In genomic region chr11:93784935-93785360, GRCh38 we compare ENCODE assay signal across 8 cellular contexts. TPM values are rescaled to one million over a fixed set of nuclear protein-coding genes. Genes with fewer than 3 reads are reported as not detected.
DNase-seq lines count a peak whose midpoint lies in the region; ATAC-seq, FAIRE-seq and TF ChIP-seq lines count a peak whose summit lies in the region.

No MANE protein-coding gene starts in this region.

- ATAC-seq in GM18519 (IDR thresholded peaks at IDR 0.05; ENCODE audit: low FRiP score, unreplicated experiment), result peak; percentile 32
- peak; percentile 36 for ATAC-seq in HG02973 (IDR thresholded peaks at IDR 0.05; ENCODE audit: unreplicated experiment)

- intact Hi-C loops in esophagus muscularis mucosa (cut with DNase I), result loop anchor here (2.0 kb wide), 1 partner anchor 44 kb away; the partner anchor contains the start of genes C11orf54 and TAF1D

- no peaks in the 10 kb centered on the region for H3K27me3 ChIP-seq in ACC112 (ENCODE audit: insufficient read depth, low read length)
- no peaks in the 10 kb centered on the region for H3K27me3 ChIP-seq in Peyer's patch
- H3K27me3 ChIP-seq in esophagus muscularis mucosa, result no peaks in the 10 kb centered on the region
- H3K27me3 ChIP-seq in neuron (ENCODE audit: insufficient read depth, low read length), result no peaks in the 10 kb centered on the region

- H3K4me1 ChIP-seq in ACC112 (ENCODE audit: control insufficient read depth, insufficient read depth, low read length, unreplicated experiment), result peaks cover 20% of the 10 kb centered on the region
- peaks cover 0 to 28% (median 12%) of the 10 kb centered on the region in 4 donors for H3K4me1 ChIP-seq in Peyer's patch
- H3K4me1 ChIP-seq in esophagus muscularis mucosa, result peaks cover 29 to 39% (median 35%) of the 10 kb centered on the region in 4 donors
- H3K4me1 ChIP-seq in neuron (ENCODE audit: insufficient read depth, low read length), result peaks cover 17% of the 10 kb centered on the region

- TF ChIP-seq EP300 in esophagus muscularis mucosa (IDR thresholded peaks at IDR 0.05), result no peak

- TF ChIP-seq CTCF in Peyer's patch (IDR thresholded peaks at IDR 0.05), result no peak
- TF ChIP-seq CTCF in esophagus muscularis mucosa (IDR thresholded peaks at IDR 0.05), result no peak

- peaks cover 55% of the 10 kb centered on the region for H3K79me2 ChIP-seq in ACC112 (ENCODE audit: control insufficient read depth, insufficient read depth, low read length, unreplicated experiment)

- H3K36me3 ChIP-seq in ACC112 (ENCODE audit: insufficient read depth, low read length) (peaks cover 7% of the 10 kb centered on the region), Peyer's patch (peaks cover 0 to 23% (median 0%) of the 10 kb centered on the region in 3 donors), esophagus muscularis mucosa (peaks cover 4 to 22% (median 18%) of the 10 kb centered on the region in 4 donors), neuron (ENCODE audit: insufficient read depth, low read length) (peaks cover 32% of the 10 kb centered on the region)

- H3K4me3 ChIP-seq in ACC112 (ENCODE audit: low read depth, low read length) (peak overlapping the region; percentile 95), Peyer's patch (peak overlapping the region; percentile 78 to 96 (median 87)), esophagus muscularis mucosa (peak overlapping the region; percentile 80 to 98 (median 85)), neuron (ENCODE audit: low read length) (peak overlapping the region; percentile 94)

- no peak for TF ChIP-seq POLR2A in Peyer's patch (IDR thresholded peaks at IDR 0.05)
- no peak for TF ChIP-seq POLR2A in esophagus muscularis mucosa (IDR thresholded peaks at IDR 0.05; ENCODE audit: low read depth)

- WGBS in esophagus muscularis mucosa, result under 1% methylated on average over 13 of the region's 13 CpGs

- FAIRE-seq in frontal cortex (lab: Jason Lieb, UNC), result no peak

- H2AFZ ChIP-seq in ACC112 (ENCODE audit: low read length, unreplicated experiment), result peak overlapping the region; percentile 35
- peak overlapping the region; percentile 35 for H2AFZ ChIP-seq in neuron (ENCODE audit: low read depth, low read length)

- DNase-seq in Peyer's patch (no peak), esophagus muscularis mucosa (ENCODE audit: extremely low spot score) (no peak), frontal cortex (ENCODE audit: low spot score in 2 of 2) (no peak), HPDE6-E6E7 (ENCODE audit: extremely low spot score) (no peak)

- no peaks in the 10 kb centered on the region for H3K9me3 ChIP-seq in Peyer's patch
- no peaks in the 10 kb centered on the region for H3K9me3 ChIP-seq in esophagus muscularis mucosa
- H3K9me3 ChIP-seq in neuron (ENCODE audit: low read length), result no peaks in the 10 kb centered on the region

- H3K27ac ChIP-seq in ACC112 (ENCODE audit: low read depth, low read length) (peak overlapping the region; percentile 69; the same call in 1 of the 2 replicates), Peyer's patch (peak overlapping the region; percentile 87 to 95 (median 94)), esophagus muscularis mucosa (replicated peaks in 1 of 4) (peak overlapping the region; percentile 92 to 99 (median 94))

RNA-seq across cellular contexts. Expression of gene MED17, which starts 0.9 kb away (rescaled TPM):
- total RNA-seq in Peyer's patch, result 10 to 100 TPM; 22.3 to 33.8 (median 27.3) TPM
- 10 to 100 TPM; 18.9 to 27.8 (median 22.3) TPM for total RNA-seq in esophagus muscularis mucosa
- 71.3 TPM for total RNA-seq in frontal cortex

RNA-seq across cellular contexts. Expression of gene C11orf54, which starts 43.5 kb away (rescaled TPM):
- total RNA-seq in Peyer's patch, result 100 to 1,000 TPM in 1 of 4 donors, 10 to 100 TPM in 3; 33.8 to 130 (median 69.0) TPM
- 10 to 100 TPM; 27.7 to 46.7 (median 37.9) TPM for total RNA-seq in esophagus muscularis mucosa
- 37.5 TPM for total RNA-seq in frontal cortex

RNA-seq across cellular contexts. Expression of gene TAF1D, which starts 43.7 kb away (rescaled TPM):
- total RNA-seq in Peyer's patch (100 to 1,000 TPM in 3 of 4 donors, 10 to 100 TPM in 1; 72.7 to 183 (median 108) TPM), esophagus muscularis mucosa (10 to 100 TPM; 34.7 to 61.8 (median 46.3) TPM), frontal cortex (134 TPM)
